8 cellular contexts compared by ENCODE assay signal in genomic region chr20:50260480-50261221, GRCh38.
DNase-seq lines count a peak whose midpoint lies in the region; ATAC-seq and TF ChIP-seq lines count a peak whose summit lies in the region.

No MANE protein-coding gene starts in this region.

- no peaks in the 10 kb centered on the region for H3K27me3 Mint-ChIP-seq in activated CD8-positive, alpha-beta T cell treated with anti-CD3 and anti-CD28 coated beads for 36 hours
- no peaks in the 10 kb centered on the region for H3K27me3 Mint-ChIP-seq in mesothelial cell of epicardium (ENCODE audit: low read depth)

- H3K4me1 ChIP-seq in mammary epithelial cell (ENCODE audit: insufficient read depth, low read length) = peaks cover 4% of the 10 kb centered on the region

- WGBS in mammary epithelial cell (ENCODE audit: low coverage, missing lambda C conversion rate) = 92% methylated on average over 7 of the region's 8 CpGs

- no peaks in the 10 kb centered on the region for H3K9me3 ChIP-seq in mammary epithelial cell (replicated peaks; ENCODE audit: insufficient read depth, low read length)

- intact Hi-C loops in activated CD8-positive, alpha-beta T cell treated with anti-CD3 and anti-CD28 coated beads for 36 hours (cut with micrococcal nuclease) = no loop called here
- intact Hi-C loops in mammary epithelial cell (cut with micrococcal nuclease) = no loop called here

- H3K4me3 ChIP-seq in mammary epithelial cell (replicated peaks in 1 of 3; ENCODE audit: insufficient read depth in 1 of 3, low read depth in 2 of 3, low read length in 3 of 3) = no peak overlapping the region

- CTCF ChIA-PET in activated CD8-positive, alpha-beta T cell treated with anti-CD3 and anti-CD28 coated beads for 36 hours (lab: Charles Lee) = interaction anchor here (1.4 kb wide), 1 partner anchor 11 kb away, joined by 3 read pairs; no protein-coding TSS in a partner anchor
- CTCF ChIA-PET in mammary epithelial cell (lab: Charles Lee; ENCODE audit: low non-redundant PET) = no interaction called here

- H3K4me3 Mint-ChIP-seq in activated CD8-positive, alpha-beta T cell treated with anti-CD3 and anti-CD28 coated beads for 36 hours = no peak overlapping the region
- H3K4me3 Mint-ChIP-seq in mesothelial cell of epicardium = no peak overlapping the region

- H3K4me2 ChIP-seq in mammary epithelial cell (ENCODE audit: insufficient read depth, low read depth, low read length) = no peak overlapping the region

- in situ Hi-C loops in mammary epithelial cell (cut with MboI; ENCODE audit: low sequenced_read_pairs in 2 of 2) = no loop called here

- no peak for TF ChIP-seq CTCF in activated CD8-positive, alpha-beta T cell treated with anti-CD3 and anti-CD28 coated beads for 36 hours (IDR thresholded peaks at IDR 0.05)
- TF ChIP-seq CTCF in mesothelial cell of epicardium (IDR thresholded peaks at IDR 0.05; ENCODE audit: unreplicated experiment) (no peak), mammary epithelial cell (conservative IDR thresholded peaks at IDR 0.05 in 1 of 2, IDR thresholded peaks at IDR 0.05 in 1 of 2; ENCODE audit: extremely low read depth in 1 of 2, insufficient read depth in 1 of 2, low read depth in 1 of 2, low read length in 2 of 2) (no peak)

- no peaks in the 10 kb centered on the region for H3K79me2 ChIP-seq in mammary epithelial cell (ENCODE audit: insufficient read depth, low read length)

- no TSS peak for BruUV-seq in mammary epithelial cell (replicated peaks; lab: Mats Ljungman, UMichigan)

- no peaks in the 10 kb centered on the region for H3K9me3 Mint-ChIP-seq in activated CD8-positive, alpha-beta T cell treated with anti-CD3 and anti-CD28 coated beads for 36 hours
- no peaks in the 10 kb centered on the region for H3K9me3 Mint-ChIP-seq in mesothelial cell of epicardium

- H4K20me1 ChIP-seq in mammary epithelial cell (ENCODE audit: insufficient read depth, low read length) = no peaks in the 10 kb centered on the region

- DNase-seq in CD1c-positive myeloid dendritic cell (ENCODE audit: extremely low spot score) (peak; percentile 56), HT-29 (ENCODE audit: low spot score) (peak; percentile 68), mesothelial cell of epicardium (ENCODE audit: low spot score in 2 of 2, unreplicated experiment in 2 of 2) (no peak), ecto neural progenitor cell (ENCODE audit: low spot score) (no peak), mammary epithelial cell (no peak), NCI-H1930 (lab: John Stamatoyannopoulos, UW) (no peak)
- peak; percentile 11 for DNase-seq in activated CD8-positive, alpha-beta T cell treated with anti-CD3 and anti-CD28 coated beads for 36 hours

- H3K36me3 Mint-ChIP-seq in activated CD8-positive, alpha-beta T cell treated with anti-CD3 and anti-CD28 coated beads for 36 hours (ENCODE audit: low read depth) = no peaks in the 10 kb centered on the region
- no peaks in the 10 kb centered on the region for H3K36me3 Mint-ChIP-seq in mesothelial cell of epicardium

- dilution Hi-C loops in mammary epithelial cell (cut with HindIII; ENCODE audit: low sequenced_read_pairs) = no loop called here

- H3K27me3 ChIP-seq in mammary epithelial cell (ENCODE audit: insufficient read depth, low read length) = no peaks in the 10 kb centered on the region

- H3K9ac ChIP-seq in mammary epithelial cell (ENCODE audit: insufficient read depth, low read length) = no peak overlapping the region

- ATAC-seq in activated CD8-positive, alpha-beta T cell treated with anti-CD3 and anti-CD28 coated beads for 36 hours = peak; percentile 55
- ATAC-seq in GM18907 (IDR thresholded peaks at IDR 0.05; ENCODE audit: unreplicated experiment) = no peak

- no peaks in the 10 kb centered on the region for H3K36me3 ChIP-seq in mammary epithelial cell (ENCODE audit: insufficient read depth, low read length)

- H2AFZ ChIP-seq in mammary epithelial cell (ENCODE audit: low read depth, low read length) = no peak overlapping the region

- H3K4me1 Mint-ChIP-seq in activated CD8-positive, alpha-beta T cell treated with anti-CD3 and anti-CD28 coated beads for 36 hours (ENCODE audit: low read depth) = peaks cover 10% of the 10 kb centered on the region
- peaks cover 12% of the 10 kb centered on the region for H3K4me1 Mint-ChIP-seq in mesothelial cell of epicardium

- H3K27ac Mint-ChIP-seq in activated CD8-positive, alpha-beta T cell treated with anti-CD3 and anti-CD28 coated beads for 36 hours = peak overlapping the region; percentile 26
- peak overlapping the region; percentile 48 for H3K27ac Mint-ChIP-seq in mesothelial cell of epicardium

- no peak overlapping the region for H3K27ac ChIP-seq in mammary epithelial cell (ENCODE audit: insufficient read depth, low read depth, low read length)

- POLR2A ChIA-PET in activated CD8-positive, alpha-beta T cell treated with anti-CD3 and anti-CD28 coated beads for 36 hours (lab: Charles Lee) = no interaction called here

Comparison
In these comparisons a context has a peak if more than half of its experiments do, and no peak if none do; other contexts are left out.
1. DNase-seq: peak in CD1c-positive myeloid dendritic cell (single experiment), HT-29 (single experiment) and activated CD8-positive, alpha-beta T cell treated with anti-CD3 and anti-CD28 coated beads for 36 hours (single experiment); none in mesothelial cell of epicardium (0 of 2), ecto neural progenitor cell (single experiment), mammary epithelial cell (single experiment) and NCI-H1930 (0 of 2).